In the genomic region with DNA sequence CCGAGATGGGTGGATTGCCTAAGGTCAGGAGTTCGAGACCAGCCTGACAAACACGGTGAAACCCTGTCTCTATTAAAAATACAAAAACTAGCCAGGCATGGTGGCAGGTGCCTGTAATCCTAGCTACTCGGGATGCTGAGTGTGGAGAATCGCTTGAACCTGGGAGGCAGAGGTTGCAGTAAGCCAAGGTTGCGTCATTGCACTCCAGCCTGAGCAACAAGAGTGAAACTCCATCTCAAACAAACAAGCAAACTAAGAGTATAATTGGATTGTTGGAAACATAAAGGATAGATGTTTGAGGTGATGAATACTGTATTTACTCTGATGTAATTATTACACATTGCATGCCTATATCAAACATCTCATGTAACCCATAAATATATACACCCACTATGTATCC, we compare ENCODE assay signal across 2 cellular contexts.
TF ChIP-seq lines count a peak whose summit lies in the region.
"Not testable (repeated sequence)": the region's sequence is repeated elsewhere in the genome, so short reads cannot be mapped to it uniquely, and the experiment has no call there.

No MANE protein-coding gene starts in this region.

TF ChIP-seq in A549, 52 proteins besides CTCF, POLR2A, EP300 and RAD21:
- peak; percentile 7 to 59; a peak in 1 of 4 replicates for TF ChIP-seq CEBPB (IDR thresholded peaks at IDR 0.05)

TF ChIP-seq in K562, 482 proteins besides CTCF, POLR2A, EP300 and RAD21:
- 0 out of 2 replicates have a peak, but pooled peaks have one; percentile 22 for TF ChIP-seq CEBPG (CRISPR knock-in tag; IDR thresholded peaks at IDR 0.05)
- TF ChIP-seq CEBPG (tag; conservative IDR thresholded peaks at IDR 0.05 in 1 of 2, IDR thresholded peaks at IDR 0.05 in 1 of 2): not testable (repeated sequence)
- peak; percentile 58 for TF ChIP-seq CEBPB (tag; IDR thresholded peaks at IDR 0.05)
